In the genomic region with DNA sequence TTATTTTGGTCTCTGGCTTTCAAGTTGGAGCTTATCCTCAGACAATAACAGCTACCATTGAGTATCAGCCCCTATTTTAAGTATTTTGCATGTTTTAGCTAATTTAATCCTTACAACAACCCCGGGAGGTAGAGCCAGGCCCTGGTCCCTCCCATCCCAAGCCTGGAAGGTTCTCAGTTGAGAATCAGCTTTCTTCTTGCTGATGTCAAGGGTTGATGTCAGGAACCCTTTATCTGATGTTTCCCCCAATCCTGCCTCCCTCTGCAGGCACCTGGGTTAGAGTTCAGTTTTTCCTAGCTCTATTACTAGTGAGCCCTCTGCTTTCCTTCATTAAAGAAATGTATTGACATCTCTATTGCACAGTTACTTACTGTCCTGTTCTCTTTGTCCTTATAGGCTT, we compare ENCODE assay signal across 1 cellular context.
TF ChIP-seq lines count a peak whose summit lies in the region.

No MANE protein-coding gene starts in this region.

TF ChIP-seq in K562, 482 proteins besides CTCF, POLR2A, EP300 and RAD21 (continues in another document):
- TF ChIP-seq ZNF507 (tag; conservative IDR thresholded peaks at IDR 0.05), result no peak
- TF ChIP-seq YBX1 (IDR thresholded peaks at IDR 0.05), result no peak
- peak; percentile 16; the same call in 1 of the 2 replicates for TF ChIP-seq SMARCA4 (IDR thresholded peaks at IDR 0.05)
- TF ChIP-seq FOSL1 (tag; conservative IDR thresholded peaks at IDR 0.05), result no peak
- TF ChIP-seq HDAC3 (IDR thresholded peaks at IDR 0.05; ENCODE audit: borderline replicate concordance, partially characterized antibody), result no peak
- no peak for TF ChIP-seq CHD2 (IDR thresholded peaks at IDR 0.05; ENCODE audit: low read depth, low read length)
- no peak for TF ChIP-seq KLF10 (CRISPR knock-in tag; IDR thresholded peaks at IDR 0.05)
- no peak for TF ChIP-seq ZC3H11A (IDR thresholded peaks at IDR 0.05; ENCODE audit: low read depth, low read length)
- no peak for TF ChIP-seq ZNF586 (CRISPR knock-in tag; conservative IDR thresholded peaks at IDR 0.05)
- no peak for TF ChIP-seq RB1 (IDR thresholded peaks at IDR 0.05; ENCODE audit: low read depth)
- TF ChIP-seq GATAD2A (IDR thresholded peaks at IDR 0.05), result no peak
- TF ChIP-seq NR2C2 (CRISPR knock-in tag; IDR thresholded peaks at IDR 0.05), result no peak
- peak; percentile 38 for TF ChIP-seq NR2C2 (tag; IDR thresholded peaks at IDR 0.05)
- TF ChIP-seq RBM25 (IDR thresholded peaks at IDR 0.05; ENCODE audit: low read depth, low read length, severe bottlenecking), result no peak
- TF ChIP-seq, protein P1, sequence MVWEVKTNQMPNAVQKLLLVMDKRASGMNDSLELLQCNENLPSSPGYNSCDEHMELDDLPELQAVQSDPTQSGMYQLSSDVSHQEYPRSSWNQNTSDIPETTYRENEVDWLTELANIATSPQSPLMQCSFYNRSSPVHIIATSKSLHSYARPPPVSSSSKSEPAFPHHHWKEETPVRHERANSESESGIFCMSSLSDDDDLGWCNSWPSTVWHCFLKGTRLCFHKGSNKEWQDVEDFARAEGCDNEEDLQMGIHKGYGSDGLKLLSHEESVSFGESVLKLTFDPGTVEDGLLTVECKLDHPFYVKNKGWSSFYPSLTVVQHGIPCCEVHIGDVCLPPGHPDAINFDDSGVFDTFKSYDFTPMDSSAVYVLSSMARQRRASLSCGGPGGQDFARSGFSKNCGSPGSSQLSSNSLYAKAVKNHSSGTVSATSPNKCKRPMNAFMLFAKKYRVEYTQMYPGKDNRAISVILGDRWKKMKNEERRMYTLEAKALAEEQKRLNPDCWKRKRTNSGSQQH (CRISPR knock-in tag; IDR thresholded peaks at IDR 0.05), result no peak
- TF ChIP-seq NRF1 (conservative IDR thresholded peaks at IDR 0.05 in 1 of 2, IDR thresholded peaks at IDR 0.05 in 1 of 2), result no peak
- TF ChIP-seq KDM2B (CRISPR knock-in tag; IDR thresholded peaks at IDR 0.05), result no peak
- TF ChIP-seq ZNF408 (CRISPR knock-in tag; IDR thresholded peaks at IDR 0.05; ENCODE audit: low read depth), result no peak
- TF ChIP-seq, protein P2, sequence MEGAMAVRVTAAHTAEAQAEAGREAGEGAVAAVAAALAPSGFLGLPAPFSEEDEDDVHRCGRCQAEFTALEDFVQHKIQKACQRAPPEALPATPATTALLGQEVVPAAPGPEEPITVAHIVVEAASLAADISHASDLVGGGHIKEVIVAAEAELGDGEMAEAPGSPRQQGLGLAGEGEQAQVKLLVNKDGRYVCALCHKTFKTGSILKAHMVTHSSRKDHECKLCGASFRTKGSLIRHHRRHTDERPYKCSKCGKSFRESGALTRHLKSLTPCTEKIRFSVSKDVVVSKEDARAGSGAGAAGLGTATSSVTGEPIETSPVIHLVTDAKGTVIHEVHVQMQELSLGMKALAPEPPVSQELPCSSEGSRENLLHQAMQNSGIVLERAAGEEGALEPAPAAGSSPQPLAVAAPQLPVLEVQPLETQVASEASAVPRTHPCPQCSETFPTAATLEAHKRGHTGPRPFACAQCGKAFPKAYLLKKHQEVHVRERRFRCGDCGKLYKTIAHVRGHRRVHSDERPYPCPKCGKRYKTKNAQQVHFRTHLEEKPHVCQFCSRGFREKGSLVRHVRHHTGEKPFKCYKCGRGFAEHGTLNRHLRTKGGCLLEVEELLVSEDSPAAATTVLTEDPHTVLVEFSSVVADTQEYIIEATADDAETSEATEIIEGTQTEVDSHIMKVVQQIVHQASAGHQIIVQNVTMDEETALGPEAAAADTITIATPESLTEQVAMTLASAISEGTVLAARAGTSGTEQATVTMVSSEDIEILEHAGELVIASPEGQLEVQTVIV (CRISPR knock-in tag; IDR thresholded peaks at IDR 0.05; ENCODE audit: borderline replicate concordance), result no peak
- TF ChIP-seq, protein P3, sequence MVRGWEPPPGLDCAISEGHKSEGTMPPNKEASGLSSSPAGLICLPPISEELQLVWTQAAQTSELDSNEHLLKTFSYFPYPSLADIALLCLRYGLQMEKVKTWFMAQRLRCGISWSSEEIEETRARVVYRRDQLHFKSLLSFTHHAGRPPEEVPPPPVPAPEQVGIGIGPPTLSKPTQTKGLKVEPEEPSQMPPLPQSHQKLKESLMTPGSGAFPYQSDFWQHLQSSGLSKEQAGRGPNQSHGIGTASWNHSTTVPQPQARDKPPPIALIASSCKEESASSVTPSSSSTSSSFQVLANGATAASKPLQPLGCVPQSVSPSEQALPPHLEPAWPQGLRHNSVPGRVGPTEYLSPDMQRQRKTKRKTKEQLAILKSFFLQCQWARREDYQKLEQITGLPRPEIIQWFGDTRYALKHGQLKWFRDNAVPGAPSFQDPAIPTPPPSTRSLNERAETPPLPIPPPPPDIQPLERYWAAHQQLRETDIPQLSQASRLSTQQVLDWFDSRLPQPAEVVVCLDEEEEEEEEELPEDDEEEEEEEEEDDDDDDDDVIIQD (CRISPR knock-in tag; IDR thresholded peaks at IDR 0.05), result no peak
- TF ChIP-seq, protein P4, sequence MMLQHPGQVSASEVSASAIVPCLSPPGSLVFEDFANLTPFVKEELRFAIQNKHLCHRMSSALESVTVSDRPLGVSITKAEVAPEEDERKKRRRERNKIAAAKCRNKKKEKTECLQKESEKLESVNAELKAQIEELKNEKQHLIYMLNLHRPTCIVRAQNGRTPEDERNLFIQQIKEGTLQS (IDR thresholded peaks at IDR 0.05), result no peak
- TF ChIP-seq, protein P4 (CRISPR knock-in tag; conservative IDR thresholded peaks at IDR 0.05), result 0 out of 2 replicates have a peak, but pooled peaks have one; percentile 20
- no peak for TF ChIP-seq PTTG1 (tag; IDR thresholded peaks at IDR 0.05; ENCODE audit: low read depth)
- TF ChIP-seq, protein P5, sequence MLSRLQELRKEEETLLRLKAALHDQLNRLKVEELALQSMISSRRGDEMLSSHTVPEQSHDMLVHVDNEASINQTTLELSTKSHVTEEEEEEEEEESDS (CRISPR knock-in tag; IDR thresholded peaks at IDR 0.05), result no peak
- TF ChIP-seq ZNF311 (CRISPR knock-in tag; IDR thresholded peaks at IDR 0.05), result no peak
- no peak for TF ChIP-seq XRCC5 (IDR thresholded peaks at IDR 0.05; ENCODE audit: low read depth, low read length)
- TF ChIP-seq EWSR1 (IDR thresholded peaks at IDR 0.05; ENCODE audit: borderline replicate concordance, low read depth, partially characterized antibody), result no peak
- TF ChIP-seq KLF6 (CRISPR knock-in tag; IDR thresholded peaks at IDR 0.05; ENCODE audit: borderline replicate concordance), result no peak
- TF ChIP-seq CTBP1 (IDR thresholded peaks at IDR 0.05; ENCODE audit: borderline replicate concordance), result peak; percentile 36; the same call in 1 of the 2 replicates
- TF ChIP-seq SRF (CRISPR knock-in tag; IDR thresholded peaks at IDR 0.05), result peak in 1 of 2 experiments; percentile 56; a peak in 1 of 4 replicates
- TF ChIP-seq, protein P6, sequence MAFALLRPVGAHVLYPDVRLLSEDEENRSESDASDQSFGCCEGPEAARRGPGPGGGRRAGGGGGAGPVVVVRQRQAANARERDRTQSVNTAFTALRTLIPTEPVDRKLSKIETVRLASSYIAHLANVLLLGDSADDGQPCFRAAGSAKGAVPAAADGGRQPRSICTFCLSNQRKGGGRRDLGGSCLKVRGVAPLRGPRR (CRISPR knock-in tag; IDR thresholded peaks at IDR 0.05), result no peak
- no peak for TF ChIP-seq NCOR1 (IDR thresholded peaks at IDR 0.05)
- TF ChIP-seq GTF2F1 (IDR thresholded peaks at IDR 0.05; ENCODE audit: low read depth, low read length), result no peak
- no peak for TF ChIP-seq FOXP1 (CRISPR knock-in tag; IDR thresholded peaks at IDR 0.05)
- TF ChIP-seq ELF4 (CRISPR knock-in tag; IDR thresholded peaks at IDR 0.05), result no peak
- TF ChIP-seq, protein P7, sequence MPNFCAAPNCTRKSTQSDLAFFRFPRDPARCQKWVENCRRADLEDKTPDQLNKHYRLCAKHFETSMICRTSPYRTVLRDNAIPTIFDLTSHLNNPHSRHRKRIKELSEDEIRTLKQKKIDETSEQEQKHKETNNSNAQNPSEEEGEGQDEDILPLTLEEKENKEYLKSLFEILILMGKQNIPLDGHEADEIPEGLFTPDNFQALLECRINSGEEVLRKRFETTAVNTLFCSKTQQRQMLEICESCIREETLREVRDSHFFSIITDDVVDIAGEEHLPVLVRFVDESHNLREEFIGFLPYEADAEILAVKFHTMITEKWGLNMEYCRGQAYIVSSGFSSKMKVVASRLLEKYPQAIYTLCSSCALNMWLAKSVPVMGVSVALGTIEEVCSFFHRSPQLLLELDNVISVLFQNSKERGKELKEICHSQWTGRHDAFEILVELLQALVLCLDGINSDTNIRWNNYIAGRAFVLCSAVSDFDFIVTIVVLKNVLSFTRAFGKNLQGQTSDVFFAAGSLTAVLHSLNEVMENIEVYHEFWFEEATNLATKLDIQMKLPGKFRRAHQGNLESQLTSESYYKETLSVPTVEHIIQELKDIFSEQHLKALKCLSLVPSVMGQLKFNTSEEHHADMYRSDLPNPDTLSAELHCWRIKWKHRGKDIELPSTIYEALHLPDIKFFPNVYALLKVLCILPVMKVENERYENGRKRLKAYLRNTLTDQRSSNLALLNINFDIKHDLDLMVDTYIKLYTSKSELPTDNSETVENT (CRISPR knock-in tag; IDR thresholded peaks at IDR 0.05), result no peak
- TF ChIP-seq RFX7 (CRISPR knock-in tag; IDR thresholded peaks at IDR 0.05), result no peak
- no peak for TF ChIP-seq IFI16 (CRISPR knock-in tag; IDR thresholded peaks at IDR 0.05)
- TF ChIP-seq CHCHD3 (CRISPR knock-in tag; IDR thresholded peaks at IDR 0.05), result no peak
- TF ChIP-seq, protein P8, sequence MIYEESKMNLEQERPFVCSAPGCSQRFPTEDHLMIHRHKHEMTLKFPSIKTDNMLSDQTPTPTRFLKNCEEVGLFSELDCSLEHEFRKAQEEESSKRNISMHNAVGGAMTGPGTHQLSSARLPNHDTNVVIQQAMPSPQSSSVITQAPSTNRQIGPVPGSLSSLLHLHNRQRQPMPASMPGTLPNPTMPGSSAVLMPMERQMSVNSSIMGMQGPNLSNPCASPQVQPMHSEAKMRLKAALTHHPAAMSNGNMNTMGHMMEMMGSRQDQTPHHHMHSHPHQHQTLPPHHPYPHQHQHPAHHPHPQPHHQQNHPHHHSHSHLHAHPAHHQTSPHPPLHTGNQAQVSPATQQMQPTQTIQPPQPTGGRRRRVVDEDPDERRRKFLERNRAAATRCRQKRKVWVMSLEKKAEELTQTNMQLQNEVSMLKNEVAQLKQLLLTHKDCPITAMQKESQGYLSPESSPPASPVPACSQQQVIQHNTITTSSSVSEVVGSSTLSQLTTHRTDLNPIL (CRISPR knock-in tag; IDR thresholded peaks at IDR 0.05), result no peak
- no peak for TF ChIP-seq SNIP1 (IDR thresholded peaks at IDR 0.05; ENCODE audit: low read depth)
- no peak for TF ChIP-seq KDM1A (IDR thresholded peaks at IDR 0.05)
- no peak for TF ChIP-seq ARNT (IDR thresholded peaks at IDR 0.05)
- TF ChIP-seq CHD4 (IDR thresholded peaks at IDR 0.05; ENCODE audit: insufficient read depth, insufficient replicate concordance, low read depth, low read length, poor library complexity, severe bottlenecking), result no peak
- TF ChIP-seq MTA3 (IDR thresholded peaks at IDR 0.05; ENCODE audit: borderline replicate concordance), result peak; percentile 25; the same call in 1 of the 2 replicates
- TF ChIP-seq, protein P9, sequence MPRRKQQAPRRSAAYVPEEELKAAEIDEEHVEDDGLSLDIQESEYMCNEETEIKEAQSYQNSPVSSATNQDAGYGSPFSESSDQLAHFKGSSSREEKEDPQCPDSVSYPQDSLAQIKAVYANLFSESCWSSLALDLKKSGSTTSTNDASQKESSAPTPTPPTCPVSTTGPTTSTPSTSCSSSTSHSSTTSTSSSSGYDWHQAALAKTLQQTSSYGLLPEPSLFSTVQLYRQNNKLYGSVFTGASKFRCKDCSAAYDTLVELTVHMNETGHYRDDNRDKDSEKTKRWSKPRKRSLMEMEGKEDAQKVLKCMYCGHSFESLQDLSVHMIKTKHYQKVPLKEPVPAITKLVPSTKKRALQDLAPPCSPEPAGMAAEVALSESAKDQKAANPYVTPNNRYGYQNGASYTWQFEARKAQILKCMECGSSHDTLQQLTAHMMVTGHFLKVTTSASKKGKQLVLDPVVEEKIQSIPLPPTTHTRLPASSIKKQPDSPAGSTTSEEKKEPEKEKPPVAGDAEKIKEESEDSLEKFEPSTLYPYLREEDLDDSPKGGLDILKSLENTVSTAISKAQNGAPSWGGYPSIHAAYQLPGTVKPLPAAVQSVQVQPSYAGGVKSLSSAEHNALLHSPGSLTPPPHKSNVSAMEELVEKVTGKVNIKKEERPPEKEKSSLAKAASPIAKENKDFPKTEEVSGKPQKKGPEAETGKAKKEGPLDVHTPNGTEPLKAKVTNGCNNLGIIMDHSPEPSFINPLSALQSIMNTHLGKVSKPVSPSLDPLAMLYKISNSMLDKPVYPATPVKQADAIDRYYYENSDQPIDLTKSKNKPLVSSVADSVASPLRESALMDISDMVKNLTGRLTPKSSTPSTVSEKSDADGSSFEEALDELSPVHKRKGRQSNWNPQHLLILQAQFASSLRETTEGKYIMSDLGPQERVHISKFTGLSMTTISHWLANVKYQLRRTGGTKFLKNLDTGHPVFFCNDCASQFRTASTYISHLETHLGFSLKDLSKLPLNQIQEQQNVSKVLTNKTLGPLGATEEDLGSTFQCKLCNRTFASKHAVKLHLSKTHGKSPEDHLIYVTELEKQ (CRISPR knock-in tag; IDR thresholded peaks at IDR 0.05), result no peak
- TF ChIP-seq ZFP1 (CRISPR knock-in tag; IDR thresholded peaks at IDR 0.05), result no peak
- no peak for TF ChIP-seq ZNF57 (CRISPR knock-in tag; IDR thresholded peaks at IDR 0.05)
- TF ChIP-seq FOXJ2 (tag; IDR thresholded peaks at IDR 0.05), result no peak
- TF ChIP-seq ZNF696 (CRISPR knock-in tag; conservative IDR thresholded peaks at IDR 0.05), result no peak
- TF ChIP-seq, protein P10, sequence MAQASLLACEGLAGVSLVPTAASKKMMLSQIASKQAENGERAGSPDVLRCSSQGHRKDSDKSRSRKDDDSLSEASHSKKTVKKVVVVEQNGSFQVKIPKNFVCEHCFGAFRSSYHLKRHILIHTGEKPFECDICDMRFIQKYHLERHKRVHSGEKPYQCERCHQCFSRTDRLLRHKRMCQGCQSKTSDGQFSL (CRISPR knock-in tag; IDR thresholded peaks at IDR 0.05), result no peak
- TF ChIP-seq, protein P10 (tag; IDR thresholded peaks at IDR 0.05), result no peak
- no peak for TF ChIP-seq HMGN3 (IDR thresholded peaks at IDR 0.05; ENCODE audit: borderline replicate concordance, extremely low read depth, insufficient read length, low read depth, low read length)
- TF ChIP-seq NCOA2 (IDR thresholded peaks at IDR 0.05; ENCODE audit: partially characterized antibody in 2 of 2), result no peak
- no peak for TF ChIP-seq ATF1 (CRISPR knock-in tag; IDR thresholded peaks at IDR 0.05)
- peak; percentile 54 for TF ChIP-seq ATF1 (tag; IDR thresholded peaks at IDR 0.05)
- TF ChIP-seq CBX8 (IDR thresholded peaks at IDR 0.05; ENCODE audit: borderline replicate concordance, extremely low read depth, low read depth, low read length, poor library complexity, severe bottlenecking), result no peak
